In genomic region chr14:88908216-88908615, GRCh38 we compare ENCODE assay signal across 8 cellular contexts.
"Had no signal": no experiment of that assay in that cellular context is flagged by ENCODE, and none has a peak within 500 bp of the region (broad histone marks: within the 10 kb centered on the region; RNA-seq: fewer than 3 reads in every experiment).

No MANE protein-coding gene starts in this region.

- DNase-seq: GDM1, GF-D8 had no signal

- H3K4me3 ChIP-seq: GM12878 had no signal

- ATAC-seq: GM12878 had no signal

- FAIRE-seq: G401.6, GM12878, GM12891, GM12892, GM18507, GM19239 had no signal
